ENCODE assay signal across 17 cellular contexts in the genomic region with DNA sequence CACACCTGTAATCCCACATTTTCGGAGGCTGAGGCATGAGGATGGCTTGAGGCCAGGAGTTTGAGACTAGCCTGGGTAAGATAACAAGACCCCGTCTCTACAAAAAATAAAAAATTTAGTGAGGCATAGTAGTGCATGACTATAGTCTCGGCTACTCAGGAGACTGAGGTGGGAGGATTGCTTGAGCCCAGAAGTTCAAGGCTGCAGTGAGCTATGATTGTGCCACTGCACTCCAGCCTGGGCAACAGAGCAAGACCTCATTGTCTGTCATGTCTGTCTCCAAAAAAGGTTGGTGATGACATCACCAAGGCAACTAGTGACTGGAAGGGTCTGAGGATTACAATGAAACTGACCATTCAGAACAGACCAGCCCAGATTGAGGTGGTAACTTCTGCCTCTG.
DNase-seq lines count a peak whose midpoint lies in the region; ATAC-seq, FAIRE-seq and TF ChIP-seq lines count a peak whose summit lies in the region.
"Had no signal": no experiment of that assay in that cellular context is flagged by ENCODE, and none has a peak within 500 bp of the region (broad histone marks: within the 10 kb centered on the region; RNA-seq: fewer than 3 reads in every experiment).

No MANE protein-coding gene starts in this region.

- in situ Hi-C loops in mammary epithelial cell (cut with MboI; ENCODE audit: low sequenced_read_pairs in 2 of 2): no loop called here
- in situ Hi-C loops in K562 (cut with MboI): no loop called here

- H3K27ac ChIP-seq in mammary epithelial cell (ENCODE audit: insufficient read depth, low read depth, low read length) (no peak overlapping the region), K562 (ENCODE audit: extremely low read depth, low read depth, low read length) (no peak overlapping the region)
- H3K27ac ChIP-seq: 22Rv1 had no signal

- dilution Hi-C loops in mammary epithelial cell (cut with HindIII; ENCODE audit: low sequenced_read_pairs): no loop called here

- no peaks in the 10 kb centered on the region for H4K20me1 ChIP-seq in mammary epithelial cell (ENCODE audit: insufficient read depth, low read length)
- H4K20me1 ChIP-seq in K562 (replicated peaks; ENCODE audit: control insufficient read depth, insufficient read depth, low read length): no peaks in the 10 kb centered on the region

- no peak for FAIRE-seq in K562 (lab: Jason Lieb, UNC)
- FAIRE-seq: D721Med had no signal

- no peak for TF ChIP-seq CTCF in MCF 10A (IDR thresholded peaks at IDR 0.05; ENCODE audit: unreplicated experiment)
- TF ChIP-seq CTCF in mammary epithelial cell (conservative IDR thresholded peaks at IDR 0.05 in 1 of 2, IDR thresholded peaks at IDR 0.05 in 1 of 2; ENCODE audit: extremely low read depth in 1 of 2, insufficient read depth in 1 of 2, low read depth in 1 of 2, low read length in 2 of 2): no peak
- TF ChIP-seq CTCF in K562 (IDR thresholded peaks at IDR 0.05 in 2 of 3, conservative IDR thresholded peaks at IDR 0.05 in 1 of 3; ENCODE audit: insufficient read depth in 2 of 3, low read depth in 1 of 3, low read length in 3 of 3): no peak

- H3K9me3 Mint-ChIP-seq in MCF 10A (ENCODE audit: unreplicated experiment): peaks cover 32% of the 10 kb centered on the region
- H3K9me3 Mint-ChIP-seq: GM23338 had no signal

- H3K4me3 ChIP-seq in mammary epithelial cell (replicated peaks in 1 of 3; ENCODE audit: insufficient read depth in 1 of 3, low read depth in 2 of 3, low read length in 3 of 3): no peak overlapping the region
- no peak overlapping the region for H3K4me3 ChIP-seq in K562
- H3K4me3 ChIP-seq: GM23338 had no signal

- no peak overlapping the region for H3K9ac ChIP-seq in mammary epithelial cell (ENCODE audit: insufficient read depth, low read length)
- H3K9ac ChIP-seq in K562 (ENCODE audit: insufficient read depth in 1 of 2, low read depth in 2 of 2, low read length in 2 of 2): no peak overlapping the region

- H3K4me3 Mint-ChIP-seq in MCF 10A (ENCODE audit: unreplicated experiment): no peak overlapping the region
- H3K4me3 Mint-ChIP-seq: CD14-positive monocyte; CD8-positive, alpha-beta T cell; GM23338 had no signal

- no peaks in the 10 kb centered on the region for H3K9me1 ChIP-seq in K562 (ENCODE audit: control insufficient read depth, insufficient read depth, low read length)

- H3K27me3 Mint-ChIP-seq in MCF 10A (ENCODE audit: insufficient read depth, unreplicated experiment): no peaks in the 10 kb centered on the region

- H3K27ac Mint-ChIP-seq in MCF 10A (ENCODE audit: low read depth, unreplicated experiment): no peak overlapping the region
- H3K27ac Mint-ChIP-seq: CD14-positive monocyte; CD8-positive, alpha-beta T cell; GM23338 had no signal

- TF ChIP-seq POLR2A in K562 (conservative IDR thresholded peaks at IDR 0.05): no peak

- intact Hi-C loops in MCF 10A (cut with micrococcal nuclease) (no loop called here), mammary epithelial cell (cut with micrococcal nuclease) (no loop called here), K562 (cut with micrococcal nuclease) (no loop called here)

- no peaks in the 10 kb centered on the region for H3K27me3 ChIP-seq in mammary epithelial cell (ENCODE audit: insufficient read depth, low read length)
- no peaks in the 10 kb centered on the region for H3K27me3 ChIP-seq in K562 (ENCODE audit: control insufficient read depth in 2 of 2, insufficient read depth in 2 of 2, low read length in 2 of 2)

- no peak for TF ChIP-seq EP300 in K562 (IDR thresholded peaks at IDR 0.05; ENCODE audit: low read length)

- WGBS in mammary epithelial cell (ENCODE audit: low coverage, missing lambda C conversion rate): 30% methylated on average over 3 of the region's 3 CpGs
- WGBS in K562 (ENCODE audit: insufficient coverage, low coverage, missing lambda C conversion rate): 38% methylated on average over 2 of the region's 3 CpGs

- H3K9me3 ChIP-seq in mammary epithelial cell (replicated peaks; ENCODE audit: insufficient read depth, low read length) (no peaks in the 10 kb centered on the region), K562 (replicated peaks; ENCODE audit: control insufficient read depth, insufficient read depth, low read depth, low read length) (no peaks in the 10 kb centered on the region)

- H3K36me3 ChIP-seq in mammary epithelial cell (ENCODE audit: insufficient read depth, low read length): no peaks in the 10 kb centered on the region
- H3K36me3 ChIP-seq in K562 (ENCODE audit: control insufficient read depth, insufficient read depth, low read length): no peaks in the 10 kb centered on the region

- no peak for TF ChIP-seq RAD21 in K562 (CRISPR knock-in tag; conservative IDR thresholded peaks at IDR 0.05 in 1 of 2, IDR thresholded peaks at IDR 0.05 in 1 of 2)

- H3K4me2 ChIP-seq in mammary epithelial cell (ENCODE audit: insufficient read depth, low read depth, low read length): no peak overlapping the region
- no peak overlapping the region for H3K4me2 ChIP-seq in K562 (ENCODE audit: insufficient read depth, low read length)
- H3K4me2 ChIP-seq: GM23338 had no signal

- CTCF ChIA-PET in MCF 10A (lab: Yijun Ruan, JAX) (no interaction called here), mammary epithelial cell (lab: Charles Lee; ENCODE audit: low non-redundant PET) (no interaction called here), K562 (lab: Yijun Ruan, JAX; ENCODE audit: low intra/inter-chr PET ratio) (no interaction called here)

- DNase-seq in MCF 10A (ENCODE audit: unreplicated experiment) (peak; percentile 2), mammary epithelial cell (no peak), M059J (ENCODE audit: low read depth) (peak; percentile 9), K562 (ENCODE audit: extremely low read depth in 1 of 4, low spot score in 3 of 4) (no peak), NCI-H146 treated with DMSO at 0.1 percent for 48 hours (lab: John Stamatoyannopoulos, UW; ENCODE audit: unreplicated experiment) (no peak), NCI-H2196 (lab: John Stamatoyannopoulos, UW; ENCODE audit: unreplicated experiment) (no peak)
- no peak for DNase-seq in activated CD8-positive, alpha-beta memory T cell treated with anti-CD3 and anti-CD28 coated beads for 24 hours
- DNase-seq: CD8-positive, alpha-beta T cell; COR-L47; DMS153; DMS79 treated with DMSO at 0.1 percent for 48 hours; GF-D8; H7 had no signal

- no peak; the same call in 2 of the 3 replicates for ATAC-seq in K562
- ATAC-seq: CD8-positive, alpha-beta T cell; GM23338 had no signal

- no peaks in the 10 kb centered on the region for H3K4me1 Mint-ChIP-seq in MCF 10A (ENCODE audit: insufficient read depth, unreplicated experiment)
- H3K4me1 Mint-ChIP-seq: CD14-positive monocyte, GM23338 had no signal

- H3K79me2 ChIP-seq in mammary epithelial cell (ENCODE audit: insufficient read depth, low read length): no peaks in the 10 kb centered on the region
- no peaks in the 10 kb centered on the region for H3K79me2 ChIP-seq in K562 (ENCODE audit: control insufficient read depth, insufficient read depth, low read length)

- BruUV-seq in MCF 10A (replicated peaks; lab: Mats Ljungman, UMichigan) (no TSS peak), mammary epithelial cell (replicated peaks; lab: Mats Ljungman, UMichigan) (no TSS peak), K562 (replicated peaks; lab: Mats Ljungman, UMichigan) (no TSS peak)

- no peak overlapping the region for H2AFZ ChIP-seq in mammary epithelial cell (ENCODE audit: low read depth, low read length)
- no peak overlapping the region for H2AFZ ChIP-seq in K562 (ENCODE audit: low read depth, low read length)
- H2AFZ ChIP-seq: GM23338 had no signal

- H3K4me1 ChIP-seq in mammary epithelial cell (ENCODE audit: insufficient read depth, low read length): no peaks in the 10 kb centered on the region
- H3K4me1 ChIP-seq in K562 (replicated peaks in 1 of 2; ENCODE audit: control insufficient read depth in 2 of 2, insufficient read depth in 2 of 2, low read length in 2 of 2): no peaks in the 10 kb centered on the region

- H3K36me3 Mint-ChIP-seq in MCF 10A (ENCODE audit: insufficient read depth, unreplicated experiment): no peaks in the 10 kb centered on the region
- H3K36me3 Mint-ChIP-seq: CD14-positive monocyte; CD8-positive, alpha-beta T cell had no signal

- POLR2A ChIA-PET in MCF 10A (lab: Yijun Ruan, JAX) (no interaction called here), K562 (lab: Yijun Ruan, JAX) (no interaction called here)

TF ChIP-seq in K562, 482 proteins besides CTCF, POLR2A, EP300 and RAD21:
- TF ChIP-seq CHD1 (IDR thresholded peaks at IDR 0.05; ENCODE audit: low read length) (no peak), IRF2 (CRISPR knock-in tag; IDR thresholded peaks at IDR 0.05) (no peak), SMARCE1 (IDR thresholded peaks at IDR 0.05) (no peak), ETV5 (CRISPR knock-in tag; IDR thresholded peaks at IDR 0.05; ENCODE audit: low read depth) (no peak), SRSF1 (IDR thresholded peaks at IDR 0.05; ENCODE audit: low read depth, low read length) (no peak), HNRNPK (IDR thresholded peaks at IDR 0.05; ENCODE audit: low read depth, low read length, poor library complexity, severe bottlenecking) (no peak), POLR2G (IDR thresholded peaks at IDR 0.05; ENCODE audit: low read depth, low read length) (no peak)
- TF ChIP-seq, protein P1, sequence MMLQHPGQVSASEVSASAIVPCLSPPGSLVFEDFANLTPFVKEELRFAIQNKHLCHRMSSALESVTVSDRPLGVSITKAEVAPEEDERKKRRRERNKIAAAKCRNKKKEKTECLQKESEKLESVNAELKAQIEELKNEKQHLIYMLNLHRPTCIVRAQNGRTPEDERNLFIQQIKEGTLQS (IDR thresholded peaks at IDR 0.05): peak; percentile 44
- TF ChIP-seq, protein P1 (CRISPR knock-in tag; conservative IDR thresholded peaks at IDR 0.05): no peak

Comparison
In these comparisons a context has a peak if more than half of its experiments do, and no peak if none do; other contexts are left out.
1. DNase-seq: peak in MCF 10A (single experiment) and M059J (single experiment); none in mammary epithelial cell (single experiment), K562 (0 of 4), activated CD8-positive, alpha-beta memory T cell treated with anti-CD3 and anti-CD28 coated beads for 24 hours (single experiment), NCI-H146 treated with DMSO at 0.1 percent for 48 hours (single experiment) and NCI-H2196 (single experiment).